In genomic region chr22:24962094-24962493, GRCh38 we compare ENCODE assay signal across 31 cellular contexts. TPM values are rescaled to one million over a fixed set of nuclear protein-coding genes. Genes with fewer than 3 reads are reported as not detected.
"Had no signal": no experiment of that assay in that cellular context is flagged by ENCODE, and none has a peak within 500 bp of the region (broad histone marks: within the 10 kb centered on the region; RNA-seq: fewer than 3 reads in every experiment).

No MANE protein-coding gene starts in this region.

- H3K27ac Mint-ChIP-seq: effector memory CD8-positive, alpha-beta T cell; stimulated activated naive CD8-positive, alpha-beta T cell treated with anti-CD3 and anti-CD28 coated beads, Interleukin-15, amount 100 ng/mL, for 72 hours; type B pancreatic cell had no signal

- H3K27me3 Mint-ChIP-seq: effector memory CD8-positive, alpha-beta T cell; stimulated activated naive CD8-positive, alpha-beta T cell treated with anti-CD3 and anti-CD28 coated beads, Interleukin-15, amount 100 ng/mL, for 72 hours; type B pancreatic cell had no signal

- H3K27ac ChIP-seq: esophagus muscularis mucosa, foreskin keratinocyte, gastroesophageal sphincter, hepatocyte, ovary, psoas muscle, skin epidermis, suprapubic skin, uterus had no signal

- H3K9me3 Mint-ChIP-seq: effector memory CD8-positive, alpha-beta T cell; stimulated activated naive CD8-positive, alpha-beta T cell treated with anti-CD3 and anti-CD28 coated beads, Interleukin-15, amount 100 ng/mL, for 72 hours; type B pancreatic cell had no signal

- H3K9me3 ChIP-seq: esophagus muscularis mucosa, gastroesophageal sphincter, ovary, psoas muscle, suprapubic skin, uterus had no signal

- H3K4me2 ChIP-seq: hepatocyte had no signal

- DNase-seq: cortex of kidney; effector memory CD8-positive, alpha-beta T cell; foreskin keratinocyte; heart left ventricle; kidney; mesendoderm; midbrain; naive thymus-derived CD4-positive, alpha-beta T cell; occipital lobe; ovary; psoas muscle; stimulated activated CD4-positive, alpha-beta T cell treated with anti-CD3 and anti-CD28 coated beads, Interleukin-15, amount 100 ng/mL, for 24 hours; stimulated activated CD4-positive, alpha-beta T cell treated with anti-CD3 and anti-CD28 coated beads, Interleukin-2, amount 100 ng/mL, for 48 hours; stimulated activated naive CD4-positive, alpha-beta T cell; stimulated activated naive CD8-positive, alpha-beta T cell treated with anti-CD3 and anti-CD28 coated beads, Interleukin-15, amount 100 ng/mL, for 72 hours; uterus had no signal

- H3K36me3 ChIP-seq: esophagus muscularis mucosa, gastroesophageal sphincter, heart left ventricle, ovary, suprapubic skin, uterus had no signal

- H2AFZ ChIP-seq: hepatocyte had no signal

- H3K4me1 ChIP-seq: uterus had no signal

- H3K27me3 ChIP-seq: esophagus muscularis mucosa, foreskin keratinocyte, gastroesophageal sphincter, heart left ventricle, hepatocyte, ovary, suprapubic skin, uterus had no signal

- H3K4me1 Mint-ChIP-seq: stimulated activated naive CD8-positive, alpha-beta T cell treated with anti-CD3 and anti-CD28 coated beads, Interleukin-15, amount 100 ng/mL, for 72 hours had no signal

- H3K4me3 ChIP-seq: esophagus muscularis mucosa, gastroesophageal sphincter, heart left ventricle, hepatocyte, ovary, psoas muscle, skin epidermis, suprapubic skin, uterus had no signal

- H3K36me3 Mint-ChIP-seq: naive thymus-derived CD4-positive, alpha-beta T cell; type B pancreatic cell had no signal

- H3K4me3 Mint-ChIP-seq: effector memory CD8-positive, alpha-beta T cell; naive thymus-derived CD4-positive, alpha-beta T cell; stimulated activated naive CD8-positive, alpha-beta T cell treated with anti-CD3 and anti-CD28 coated beads, Interleukin-15, amount 100 ng/mL, for 72 hours; type B pancreatic cell had no signal

- ATAC-seq: effector memory CD8-positive, alpha-beta T cell; foreskin keratinocyte; gastroesophageal sphincter; heart left ventricle; left lobe of liver; naive thymus-derived CD4-positive, alpha-beta T cell; psoas muscle; right cardiac atrium; stimulated activated naive CD8-positive, alpha-beta T cell treated with anti-CD3 and anti-CD28 coated beads, Interleukin-15, amount 100 ng/mL, for 72 hours had no signal

RNA-seq across cellular contexts. Expression of gene LHFPL7, which starts 15.6 kb away (rescaled TPM):
- total RNA-seq: dermis microvascular lymphatic vessel endothelial cell; epithelial cell of proximal tubule; esophagus muscularis mucosa; fibroblast of lung; foreskin keratinocyte; heart left ventricle; hepatocyte; kidney; left lobe of liver; lung microvascular endothelial cell; mucosa of gallbladder; naive thymus-derived CD4-positive, alpha-beta T cell; occipital lobe; psoas muscle; renal cortical epithelial cell; right cardiac atrium had no signal
- polyA plus RNA-seq: fibroblast of lung; foreskin keratinocyte; heart left ventricle; hepatocyte; naive thymus-derived CD4-positive, alpha-beta T cell; neural cell; ovary; psoas muscle; right cardiac atrium had no signal
